Comparison of ENCODE assay signal across 16 cellular contexts in the genomic region with DNA sequence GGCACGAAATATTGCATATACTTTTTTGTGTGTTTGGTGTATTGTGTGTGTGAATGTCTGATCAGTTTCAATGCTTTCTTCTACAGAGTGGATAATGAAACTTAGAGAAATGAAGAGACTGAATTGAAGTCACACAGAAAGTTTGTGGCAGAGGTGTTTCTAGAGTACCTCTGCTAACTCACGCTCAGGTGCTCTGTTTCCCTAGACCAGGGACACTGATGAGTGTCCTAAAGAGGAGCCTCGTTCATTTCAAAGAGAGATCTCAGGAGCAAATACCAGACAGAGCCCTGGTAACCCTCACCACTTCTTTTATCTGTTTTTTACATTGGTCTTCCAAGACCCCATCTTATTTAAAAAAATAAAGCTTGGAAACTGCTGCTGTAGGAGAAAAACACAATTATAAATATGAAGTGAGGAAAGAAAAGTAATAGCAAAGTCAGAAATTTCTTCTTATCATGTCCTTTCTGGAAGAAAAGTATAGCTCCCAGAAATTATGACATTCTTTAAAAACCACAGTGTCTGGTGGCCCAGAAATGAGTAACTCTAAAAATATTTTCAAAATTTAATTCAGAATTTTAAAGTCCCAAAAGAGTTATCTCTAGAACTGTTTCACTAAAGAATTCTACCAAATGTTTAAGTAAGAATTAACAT.
DNase-seq lines count a peak whose midpoint lies in the region; ATAC-seq, FAIRE-seq and TF ChIP-seq lines count a peak whose summit lies in the region.
"Had no signal": no experiment of that assay in that cellular context is flagged by ENCODE, and none has a peak within 500 bp of the region (broad histone marks: within the 10 kb centered on the region; RNA-seq: fewer than 3 reads in every experiment).

No MANE protein-coding gene starts in this region.

- no peak for TF ChIP-seq CTCF in astrocyte of the spinal cord (IDR thresholded peaks at IDR 0.05; ENCODE audit: low read depth, low read length)
- TF ChIP-seq CTCF in keratinocyte (optimal IDR thresholded peaks at IDR 0.05 in 1 of 3, IDR thresholded peaks at IDR 0.05 in 1 of 3, conservative IDR thresholded peaks at IDR 0.05 in 1 of 3; ENCODE audit: extremely low read depth in 1 of 3, insufficient read depth in 2 of 3, low read length in 3 of 3), result no peak
- TF ChIP-seq CTCF in lower leg skin (IDR thresholded peaks at IDR 0.05), result no peak

- no peaks in the 10 kb centered on the region for H3K36me3 Mint-ChIP-seq in activated naive CD4-positive, alpha-beta T cell treated with anti-CD3 and anti-CD28 coated beads for 36 hours (ENCODE audit: low read depth)
- H3K36me3 Mint-ChIP-seq: naive thymus-derived CD8-positive, alpha-beta T cell; stimulated activated memory B cell treated with anti-CD40 and anti-IgM and Interleukin-4, amounts not matched to agents 10 μg/mL and 1 μg/mL and 100 μg/mL, for 72 hours had no signal

- 80% methylated on average over 3 of the region's 3 CpGs for WGBS in right cardiac atrium
- WGBS in lower leg skin, 2 donors, result 78 to 90% methylated on average over 3 of the region's 3 CpGs

- H3K9me3 ChIP-seq in right cardiac atrium (ENCODE audit: control insufficient read depth, low read length) (no peaks in the 10 kb centered on the region), keratinocyte (ENCODE audit: control insufficient read depth, low read depth, low read length) (no peaks in the 10 kb centered on the region)

- no peak overlapping the region for H3K4me3 Mint-ChIP-seq in activated naive CD4-positive, alpha-beta T cell treated with anti-CD3 and anti-CD28 coated beads for 36 hours
- H3K4me3 Mint-ChIP-seq: naive thymus-derived CD8-positive, alpha-beta T cell; stimulated activated memory B cell treated with anti-CD40 and anti-IgM and Interleukin-4, amounts not matched to agents 10 μg/mL and 1 μg/mL and 100 μg/mL, for 72 hours had no signal

- TF ChIP-seq POLR2A in lower leg skin (IDR thresholded peaks at IDR 0.05), result no peak

- in situ Hi-C loops in astrocyte of the spinal cord (cut with HindIII; ENCODE audit: low sequenced_read_pairs), result no loop called here

- H3K79me2 ChIP-seq in keratinocyte (ENCODE audit: control insufficient read depth, insufficient read depth, low read length), result no peaks in the 10 kb centered on the region

- H3K27me3 ChIP-seq in right cardiac atrium (ENCODE audit: control insufficient read depth, insufficient read depth) (no peaks in the 10 kb centered on the region), keratinocyte (ENCODE audit: control insufficient read depth, extremely low read depth, insufficient read depth, low read length) (no peaks in the 10 kb centered on the region)

- H3K27me3 Mint-ChIP-seq in activated naive CD4-positive, alpha-beta T cell treated with anti-CD3 and anti-CD28 coated beads for 36 hours (ENCODE audit: low read depth), result no peaks in the 10 kb centered on the region
- H3K27me3 Mint-ChIP-seq: naive thymus-derived CD8-positive, alpha-beta T cell had no signal

- no peak overlapping the region for H3K9ac ChIP-seq in keratinocyte (ENCODE audit: control insufficient read depth, extremely low read depth, insufficient read depth, low read length)

- H2AFZ ChIP-seq in keratinocyte (ENCODE audit: control insufficient read depth, low read length), result no peak overlapping the region

- ATAC-seq in left ventricle myocardium superior (peak; percentile 23), right cardiac atrium (no peak)
- ATAC-seq: A549; left colon; naive thymus-derived CD8-positive, alpha-beta T cell; stimulated activated memory B cell treated with anti-CD40 and anti-IgM and Interleukin-4, amounts not matched to agents 10 μg/mL and 1 μg/mL and 100 μg/mL, for 72 hours had no signal

- H4K20me1 ChIP-seq in keratinocyte (ENCODE audit: control insufficient read depth, extremely low read depth, insufficient read depth, low read length), result no peaks in the 10 kb centered on the region

- no peaks in the 10 kb centered on the region for H3K9me1 ChIP-seq in keratinocyte (ENCODE audit: control insufficient read depth, extremely low read depth, insufficient read depth, low read length)

- dilution Hi-C loops in keratinocyte (cut with MboI; ENCODE audit: extremely low pct_ligation_motif_present, low sequenced_read_pairs), result no loop called here

- H3K4me1 ChIP-seq in right cardiac atrium (ENCODE audit: control insufficient read depth, insufficient read depth, low read length) (no peaks in the 10 kb centered on the region), keratinocyte (ENCODE audit: control insufficient read depth, extremely low read depth, insufficient read depth, low read length) (peaks cover 4% of the 10 kb centered on the region)
- H3K4me1 ChIP-seq: A549 had no signal

- H3K36me3 ChIP-seq in keratinocyte (ENCODE audit: control insufficient read depth in 2 of 2, extremely low read depth in 1 of 2, insufficient read depth in 2 of 2, low read length in 2 of 2), result no peaks in the 10 kb centered on the region

- intact Hi-C loops in left ventricle myocardium superior (cut with micrococcal nuclease) (no loop called here), right cardiac atrium (cut with DNase I) (no loop called here), lower leg skin (cut with DNase I; ENCODE audit: low total_unique reads) (no loop called here)
- intact Hi-C loops in activated naive CD4-positive, alpha-beta T cell treated with anti-CD3 and anti-CD28 coated beads for 36 hours (cut with micrococcal nuclease), result no loop called here

- H3K9me3 Mint-ChIP-seq in activated naive CD4-positive, alpha-beta T cell treated with anti-CD3 and anti-CD28 coated beads for 36 hours, result no peaks in the 10 kb centered on the region
- H3K9me3 Mint-ChIP-seq: stimulated activated memory B cell treated with anti-CD40 and anti-IgM and Interleukin-4, amounts not matched to agents 10 μg/mL and 1 μg/mL and 100 μg/mL, for 72 hours had no signal

- DNase-seq in left ventricle myocardium superior, result no peak
- no peak for DNase-seq in right cardiac atrium
- DNase-seq in astrocyte of the spinal cord (ENCODE audit: low read depth, low spot score), result peak; percentile 66
- no peak for DNase-seq in keratinocyte (ENCODE audit: low read depth, low spot score)
- DNase-seq in OCI-M1 (lab: John Stamatoyannopoulos, UW), result no peak
- DNase-seq in activated naive CD4-positive, alpha-beta T cell treated with anti-CD3 and anti-CD28 coated beads for 36 hours, result no peak
- no peak for DNase-seq in lower leg skin (ENCODE audit: low spot score in 2 of 2)
- no peak for DNase-seq in stimulated activated naive CD4-positive, alpha-beta T cell treated with Interleukin-2 at 50 U/mL for 16 hours (lab: John Stamatoyannopoulos, UW)
- DNase-seq: central memory CD4-positive, alpha-beta T cell; left colon; naive thymus-derived CD8-positive, alpha-beta T cell; NCI-H1105; NCI-H2227 treated with DMSO at 0.1 percent for 48 hours had no signal

- no peaks in the 10 kb centered on the region for H3K4me1 Mint-ChIP-seq in activated naive CD4-positive, alpha-beta T cell treated with anti-CD3 and anti-CD28 coated beads for 36 hours (ENCODE audit: low read depth)
- H3K4me1 Mint-ChIP-seq: naive thymus-derived CD8-positive, alpha-beta T cell had no signal

- no peak overlapping the region for H3K27ac Mint-ChIP-seq in activated naive CD4-positive, alpha-beta T cell treated with anti-CD3 and anti-CD28 coated beads for 36 hours
- H3K27ac Mint-ChIP-seq: naive thymus-derived CD8-positive, alpha-beta T cell; stimulated activated memory B cell treated with anti-CD40 and anti-IgM and Interleukin-4, amounts not matched to agents 10 μg/mL and 1 μg/mL and 100 μg/mL, for 72 hours had no signal

- H3K4me2 ChIP-seq in keratinocyte (ENCODE audit: control insufficient read depth, extremely low read depth, insufficient read depth, low read depth, low read length), result no peak overlapping the region
- H3K4me2 ChIP-seq: A549 had no signal

- H3K4me3 ChIP-seq in right cardiac atrium (ENCODE audit: low read length), result no peak overlapping the region
- H3K4me3 ChIP-seq in astrocyte of the spinal cord (ENCODE audit: low read depth, low read length), result no peak overlapping the region
- H3K4me3 ChIP-seq in keratinocyte (ENCODE audit: control insufficient read depth in 2 of 3, extremely low read depth in 1 of 3, insufficient read depth in 2 of 3, low read depth in 1 of 3, low read length in 3 of 3), result no peak overlapping the region
- no peak overlapping the region for H3K4me3 ChIP-seq in lower leg skin (ENCODE audit: low read depth, poor library complexity, severe bottlenecking)
- H3K4me3 ChIP-seq: A549 had no signal

- H3K27ac ChIP-seq in right cardiac atrium (ENCODE audit: low read length), result no peak overlapping the region
- H3K27ac ChIP-seq in keratinocyte (ENCODE audit: control insufficient read depth, insufficient read depth, low read length), result no peak overlapping the region
- H3K27ac ChIP-seq: A549 had no signal

- CTCF ChIA-PET in activated naive CD4-positive, alpha-beta T cell treated with anti-CD3 and anti-CD28 coated beads for 36 hours (lab: Charles Lee), result no interaction called here

- FAIRE-seq in keratinocyte (lab: Jason Lieb, UNC), result peak; percentile 29
- FAIRE-seq: A549, G401.6 had no signal
